8 cellular contexts compared by ENCODE assay signal in the genomic region with DNA sequence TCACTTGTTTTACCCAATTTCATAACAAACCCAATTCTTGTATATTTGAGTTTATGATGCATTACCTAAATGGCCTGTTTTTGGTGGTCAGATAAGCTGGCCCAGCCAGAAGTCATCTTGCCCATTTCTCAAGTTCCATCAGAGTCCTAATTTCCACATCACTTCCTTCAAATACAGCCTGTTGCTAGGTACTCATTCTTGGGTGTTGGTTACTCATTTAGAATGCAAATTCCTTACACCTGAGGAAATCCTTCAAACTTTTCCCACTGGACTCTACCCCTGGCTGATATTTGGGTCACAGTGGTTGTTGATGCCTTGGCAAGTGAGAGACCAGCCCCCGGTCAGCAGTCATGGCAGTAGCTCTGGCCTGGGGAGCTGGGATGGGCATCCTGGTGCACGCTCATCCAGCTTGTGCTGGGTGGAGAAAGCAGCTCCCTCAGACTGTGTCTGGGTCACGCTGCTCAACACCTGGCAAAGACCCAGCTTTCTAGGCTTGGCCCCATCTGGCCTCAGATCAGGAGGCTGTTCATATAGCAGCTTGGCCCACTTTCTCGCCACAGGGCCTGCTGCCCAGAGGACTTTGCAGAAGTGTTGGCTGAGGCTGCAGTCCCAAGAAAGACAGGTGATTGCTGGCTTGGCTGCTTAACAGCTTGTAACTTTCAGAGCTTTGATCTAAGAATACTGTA. TPM values are rescaled to one million over a fixed set of nuclear protein-coding genes. Genes with fewer than 3 reads are reported as not detected.
DNase-seq lines count a peak whose midpoint lies in the region; ATAC-seq, FAIRE-seq and TF ChIP-seq lines count a peak whose summit lies in the region.

No MANE protein-coding gene starts in this region.

- BruUV-seq in K562 (replicated peaks; lab: Mats Ljungman, UMichigan), result no TSS peak

- no peaks in the 10 kb centered on the region for H3K27me3 Mint-ChIP-seq in T-cell

- H3K27ac Mint-ChIP-seq in T-cell, result peak overlapping the region in 1 of 2 donors; percentile 30

- H3K27me3 ChIP-seq in K562 (ENCODE audit: control insufficient read depth in 2 of 2, insufficient read depth in 2 of 2, low read length in 2 of 2) (no peaks in the 10 kb centered on the region), testis (no peaks in the 10 kb centered on the region)

- TF ChIP-seq EP300 in K562 (IDR thresholded peaks at IDR 0.05; ENCODE audit: low read length), result no peak

- WGBS in K562 (ENCODE audit: insufficient coverage, low coverage, missing lambda C conversion rate), result 64% methylated on average over 4 of the region's 4 CpGs
- 20 to 39% methylated on average over 2 to 4 of the region's 4 CpGs for whole genome bisulfite sequencing in testis, 2 donors

- H3K36me3 ChIP-seq in K562 (ENCODE audit: control insufficient read depth, insufficient read depth, low read length) (peaks cover 34% of the 10 kb centered on the region), testis (ENCODE audit: low read depth, missing control alignments) (no peaks in the 10 kb centered on the region)

- H3K9ac ChIP-seq in K562 (ENCODE audit: insufficient read depth in 1 of 2, low read depth in 2 of 2, low read length in 2 of 2), result peak overlapping the region in 1 of 2 experiments; percentile 62; a peak in 1 of 4 replicates

- H3K4me2 ChIP-seq in K562 (ENCODE audit: insufficient read depth, low read length), result no peak overlapping the region

- in situ Hi-C loops in K562 (cut with MboI), result no loop called here

- peaks cover 30% of the 10 kb centered on the region for H3K36me3 Mint-ChIP-seq in T-cell

- no peaks in the 10 kb centered on the region for H4K20me1 ChIP-seq in K562 (replicated peaks; ENCODE audit: control insufficient read depth, insufficient read depth, low read length)

- CTCF ChIA-PET in K562 (lab: Yijun Ruan, JAX; ENCODE audit: low intra/inter-chr PET ratio) (no interaction called here), T-cell (lab: Charles Lee) (interaction anchor here in 1 of 2 donors (1.6 kb wide), 1 partner anchor 14 kb away, joined by 4 read pairs; no protein-coding TSS in a partner anchor)

- peak; percentile 57 for DNase-seq in NCI-H1105 (lab: John Stamatoyannopoulos, UW)
- no peak for DNase-seq in K562 (ENCODE audit: extremely low read depth in 1 of 4, low spot score in 3 of 4)
- DNase-seq in left lobe of liver (ENCODE audit: low spot score), result peak; percentile 68
- DNase-seq in testis, result peak; percentile 81
- no peak for DNase-seq in T-cell
- no peak for DNase-seq in COLO668 (lab: John Stamatoyannopoulos, UW; ENCODE audit: unreplicated experiment)
- DNase-seq in activated gamma-delta T cell (lab: John Stamatoyannopoulos, UW), result no peak

- H2AFZ ChIP-seq in K562 (ENCODE audit: low read depth, low read length), result no peak overlapping the region

- intact Hi-C loops in K562 (cut with micrococcal nuclease), result loop anchor here (5.0 kb wide), 1 partner anchor 72 kb away; no protein-coding TSS in a partner anchor
- intact Hi-C loops in testis (cut with DNase I; ENCODE audit: low total_unique reads), result no loop called here

- TF ChIP-seq CTCF in K562 (IDR thresholded peaks at IDR 0.05 in 2 of 3, conservative IDR thresholded peaks at IDR 0.05 in 1 of 3; ENCODE audit: insufficient read depth in 2 of 3, low read depth in 1 of 3, low read length in 3 of 3) (no peak), testis (IDR thresholded peaks at IDR 0.05) (no peak)

- H3K27ac ChIP-seq in K562 (ENCODE audit: extremely low read depth, low read depth, low read length), result no peak overlapping the region
- peak overlapping the region; percentile 13 to 21 for H3K27ac ChIP-seq in testis

- peak; percentile 10 for ATAC-seq in K562
- ATAC-seq in left lobe of liver, result peak; percentile 71
- no peak for ATAC-seq in HG03378 (IDR thresholded peaks at IDR 0.05; ENCODE audit: unreplicated experiment)
- no peak for ATAC-seq in T-cell (replicated peaks in 1 of 4)

- H3K4me3 ChIP-seq in K562 (no peak overlapping the region), testis (no peak overlapping the region)

- no peaks in the 10 kb centered on the region for H3K9me3 Mint-ChIP-seq in T-cell

- TF ChIP-seq RAD21 in K562 (CRISPR knock-in tag; conservative IDR thresholded peaks at IDR 0.05 in 1 of 2, IDR thresholded peaks at IDR 0.05 in 1 of 2), result no peak

- H3K4me1 ChIP-seq in K562 (replicated peaks in 1 of 2; ENCODE audit: control insufficient read depth in 2 of 2, insufficient read depth in 2 of 2, low read length in 2 of 2), result peaks cover 7 to 13% of the 10 kb centered on the region in 2 experiments; a peak in 4 of 5 replicates
- peaks cover 21% of the 10 kb centered on the region for H3K4me1 ChIP-seq in testis

- POLR2A ChIA-PET in K562 (lab: Yijun Ruan, JAX), result interaction anchor here (0.7 to 8.3 kb wide), 11 partner anchors 8 to 232 kb away, joined by 3 to 88 read pairs (median 3); a partner anchor contains a TSS
- POLR2A ChIA-PET in T-cell (lab: Charles Lee), result interaction anchor here in 1 of 2 donors (0.6 kb wide), 1 partner anchor 25 kb away, joined by 4 read pairs; no protein-coding TSS in a partner anchor

- H3K9me1 ChIP-seq in K562 (ENCODE audit: control insufficient read depth, insufficient read depth, low read length), result no peaks in the 10 kb centered on the region

- H3K4me1 Mint-ChIP-seq in T-cell, result no peaks in the 10 kb centered on the region

- no peaks in the 10 kb centered on the region for H3K9me3 ChIP-seq in K562 (replicated peaks; ENCODE audit: control insufficient read depth, insufficient read depth, low read depth, low read length)
- no peaks in the 10 kb centered on the region for H3K9me3 ChIP-seq in testis

- H3K79me2 ChIP-seq in K562 (ENCODE audit: control insufficient read depth, insufficient read depth, low read length), result no peaks in the 10 kb centered on the region

- TF ChIP-seq POLR2A in K562 (conservative IDR thresholded peaks at IDR 0.05) (no peak), testis (IDR thresholded peaks at IDR 0.05) (no peak)

- FAIRE-seq in K562 (lab: Jason Lieb, UNC), result no peak

- no peak overlapping the region for H3K4me3 Mint-ChIP-seq in T-cell

TF ChIP-seq in K562, 482 proteins besides CTCF, POLR2A, EP300 and RAD21:
- peak; percentile 38; the same call in 1 of the 2 replicates for TF ChIP-seq NFIC (IDR thresholded peaks at IDR 0.05)
- TF ChIP-seq POLR2G (IDR thresholded peaks at IDR 0.05; ENCODE audit: low read depth, low read length), result 0 out of 2 replicates have a peak, but pooled peaks have one; percentile 37
- no peak for TF ChIP-seq ZNF197 (CRISPR knock-in tag; IDR thresholded peaks at IDR 0.05; ENCODE audit: low read depth)

RNA-seq across cellular contexts. Expression of a gene that starts 25.8 kb away (rescaled TPM):
- 209 and 630 TPM in 2 replicates for total RNA-seq in K562 (2011; cell fraction: chromatin; rRNA removed; ENCODE audit: low replicate concordance)
- 107 and 151 TPM in 2 replicates for total RNA-seq in K562 (2011; cell fraction: nucleolus; rRNA removed)
- total RNA-seq in K562 (2011; cell fraction: nucleoplasm; rRNA removed), result 261 and 301 TPM in 2 replicates
- total RNA-seq in K562 (2014; rRNA removed) (51.1 and 51.8 TPM in 2 replicates), K562 (2014; rRNA removed; fragmentation: Illumina TruSeq; extraction: Trizol) (91.0 and 106 TPM in 2 replicates), K562 (2015; rRNA removed; fragmentation: Illumina TruSeq; extraction: Trizol) (68.1 and 75.0 TPM in 2 replicates), K562 (2021) (91.7 and 100 TPM in 2 replicates), left lobe of liver (37.5 TPM), testis (100 to 1,000 TPM; 160 to 189 TPM), T-cell (100 to 1,000 TPM; 103 to 142 (median 115) TPM)
- polyA plus RNA-seq in K562 (2011; rRNA removed) (164 and 229 TPM in 2 replicates), K562 (2014; fragmentation: Illumina TruSeq; extraction: Trizol) (81.1 and 94.7 TPM in 2 replicates), K562 (2014; fragmentation: Nextera tagmentation; extraction: Ambion mirVana) (10 to 100 TPM; 22.8 to 29.8 TPM), K562 (2014; rRNA removed) (118 and 163 TPM in 2 replicates), testis (ENCODE audit: insufficient read depth, low read depth, low replicate concordance) (126 TPM)
- 131 and 284 TPM in 2 replicates for polyA plus RNA-seq in K562 (2011; cell fraction: cytosol; rRNA removed)
- polyA plus RNA-seq in K562 (2011; cell fraction: nucleus; rRNA removed), result 372 and 557 TPM in 2 replicates
- polyA plus RNA-seq in K562 (2012), result 64.3 and 80.1 TPM in 2 replicates
- polyA minus RNA-seq in K562 (2011; rRNA and poly(A)+ RNA removed), result 83.8 and 95.9 TPM in 2 replicates
- polyA minus RNA-seq in K562 (2011; cell fraction: cytosol; rRNA and poly(A)+ RNA removed), result 38.2 and 47.6 TPM in 2 replicates
- polyA minus RNA-seq in K562 (2011; cell fraction: nucleus; rRNA and poly(A)+ RNA removed), result 92.9 and 111 TPM in 2 replicates

Comparison
In these comparisons a context has a peak if more than half of its experiments do, and no peak if none do; other contexts are left out.
1. DNase-seq: peak in NCI-H1105 (single experiment), left lobe of liver (single experiment) and testis (single experiment); none in K562 (0 of 4), T-cell (0 of 34), COLO668 (single experiment) and activated gamma-delta T cell (single experiment).
2. ATAC-seq: peak in K562 (single experiment) and left lobe of liver (single experiment); none in HG03378 (single experiment) and T-cell (0 of 4).